Comparison of ENCODE assay signal across 1 cellular context in the genomic region with DNA sequence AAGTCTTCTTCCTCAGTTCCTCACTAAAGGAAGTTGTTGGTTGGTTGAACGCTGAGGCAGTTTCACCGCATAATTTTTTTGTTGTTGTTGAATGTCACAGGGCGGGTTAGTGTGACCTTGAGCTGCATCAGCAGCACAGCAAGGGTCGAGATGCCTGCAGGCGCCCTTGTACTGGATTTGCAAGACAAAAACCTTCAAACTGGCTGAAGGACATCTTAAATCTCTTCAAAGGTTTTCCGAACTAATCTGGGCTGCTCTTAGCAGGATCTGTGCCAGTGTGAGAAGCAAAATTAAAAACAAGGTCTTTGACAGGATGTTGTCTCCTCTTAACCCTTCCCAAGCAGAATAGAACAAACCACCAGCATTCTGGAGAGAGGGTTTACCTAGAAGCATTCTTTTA.
TF ChIP-seq lines count a peak whose summit lies in the region.

No MANE protein-coding gene starts in this region.

TF ChIP-seq in endothelial cell of umbilical vein, 7 proteins besides CTCF, POLR2A, EP300 and RAD21 (continued from another document):
- TF ChIP-seq, protein P1, sequence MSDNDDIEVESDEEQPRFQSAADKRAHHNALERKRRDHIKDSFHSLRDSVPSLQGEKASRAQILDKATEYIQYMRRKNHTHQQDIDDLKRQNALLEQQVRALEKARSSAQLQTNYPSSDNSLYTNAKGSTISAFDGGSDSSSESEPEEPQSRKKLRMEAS (IDR thresholded peaks at IDR 0.05; ENCODE audit: insufficient read depth, insufficient read length): no peak
- TF ChIP-seq EZH2 (IDR thresholded peaks at IDR 0.05; ENCODE audit: borderline replicate concordance, low read depth, low read length, severe bottlenecking): no peak
- no peak for TF ChIP-seq JUN (IDR thresholded peaks at IDR 0.05; ENCODE audit: borderline replicate concordance, insufficient read depth, insufficient read length, low read depth)
TF ChIP-seq in endothelial cell of umbilical vein: peak in this region for 0.
